21 cellular contexts compared by ENCODE assay signal in genomic region chr13:53885997-53886396, GRCh38.
A peak's percentile ranks its signal among the peaks of the same experiment; 100 is the strongest.
DNase-seq lines count a peak whose midpoint lies in the region; ATAC-seq and TF ChIP-seq lines count a peak whose summit lies in the region.
"Had no signal": no experiment of that assay in that cellular context is flagged by ENCODE, and none has a peak within 500 bp of the region (broad histone marks: within the 10 kb centered on the region; RNA-seq: fewer than 3 reads in every experiment).

No MANE protein-coding gene starts in this region.

- ATAC-seq in GM18868 (IDR thresholded peaks at IDR 0.05; ENCODE audit: unreplicated experiment) = peak; percentile 72
- peak; percentile 86 for ATAC-seq in HG02610 (IDR thresholded peaks at IDR 0.05; ENCODE audit: unreplicated experiment)
- peak; percentile 54 for ATAC-seq in HG03066 (IDR thresholded peaks at IDR 0.05; ENCODE audit: low read depth, unreplicated experiment)
- ATAC-seq in effector memory CD8-positive, alpha-beta T cell (replicated peaks) = no peak
- no peak for ATAC-seq in GM21737 (IDR thresholded peaks at IDR 0.05; ENCODE audit: unreplicated experiment)
- no peak for ATAC-seq in HG02678 (IDR thresholded peaks at IDR 0.05; ENCODE audit: unreplicated experiment)
- ATAC-seq: K562 had no signal

- H3K4me3 Mint-ChIP-seq in effector memory CD8-positive, alpha-beta T cell = no peak overlapping the region
- H3K4me3 Mint-ChIP-seq: CD4-positive, CD25-positive, alpha-beta regulatory T cell; T-helper 2 cell treated with Interferon-gamma antibody and Interleukin-4, amounts not matched to agents 5 μg/mL and 100 μg/mL, for 36 hours had no signal

- no peak overlapping the region for H3K4me3 ChIP-seq in MM.1S (ENCODE audit: low read length)
- H3K4me3 ChIP-seq: BLaER1, K562, Peyer's patch had no signal

- H3K9me3 Mint-ChIP-seq in effector memory CD8-positive, alpha-beta T cell = peaks cover 0 to 5% of the 10 kb centered on the region in 2 donors

- H3K36me3 ChIP-seq in MM.1S (replicated peaks; ENCODE audit: insufficient read depth, low read length) = no peaks in the 10 kb centered on the region
- H3K36me3 ChIP-seq: BLaER1, Peyer's patch had no signal

- H3K27me3 ChIP-seq in MM.1S (replicated peaks; ENCODE audit: insufficient read depth, low read length) = no peaks in the 10 kb centered on the region
- H3K27me3 ChIP-seq: BLaER1, Peyer's patch had no signal

- H4K20me1 ChIP-seq in MM.1S (ENCODE audit: insufficient read depth, low read length) = no peaks in the 10 kb centered on the region
- H4K20me1 ChIP-seq: BLaER1 had no signal

- H3K27ac ChIP-seq in MM.1S (ENCODE audit: low read length) = no peak overlapping the region
- H3K27ac ChIP-seq: BLaER1, Peyer's patch had no signal

- no peaks in the 10 kb centered on the region for H3K9me3 ChIP-seq in MM.1S (replicated peaks; ENCODE audit: insufficient read depth, low read length)
- H3K9me3 ChIP-seq: BLaER1, Peyer's patch had no signal

- no peak overlapping the region for H3K9ac ChIP-seq in MM.1S (ENCODE audit: low read length)
- H3K9ac ChIP-seq: BLaER1 had no signal

- H3K27ac Mint-ChIP-seq in effector memory CD8-positive, alpha-beta T cell = no peak overlapping the region
- H3K27ac Mint-ChIP-seq: CD4-positive, CD25-positive, alpha-beta regulatory T cell; T-helper 2 cell treated with Interferon-gamma antibody and Interleukin-4, amounts not matched to agents 5 μg/mL and 100 μg/mL, for 36 hours had no signal

- peak; percentile 33 for DNase-seq in MM.1S
- DNase-seq in effector memory CD8-positive, alpha-beta T cell = no peak
- no peak for DNase-seq in stimulated activated CD4-positive, alpha-beta T cell treated with anti-CD3 and anti-CD28 coated beads, Interleukin-4, amount 100 ng/mL, for 4 hours
- DNase-seq: CD4-positive, CD25-positive, alpha-beta regulatory T cell; DMS153; DND-41; Kasumi-1; NCI-H2029; NCI-H69; OCI-M1; Peyer's patch; SHP77 treated with DMSO at 0.1 percent for 48 hours; T-helper 1 cell had no signal

- no peaks in the 10 kb centered on the region for H3K9me2 ChIP-seq in MM.1S (replicated peaks; ENCODE audit: insufficient read depth, low read length)

- no peak overlapping the region for H2AFZ ChIP-seq in MM.1S (ENCODE audit: low read length)

- H3K4me1 ChIP-seq in MM.1S (ENCODE audit: low read length) = no peaks in the 10 kb centered on the region
- H3K4me1 ChIP-seq: BLaER1, Peyer's patch had no signal

- no peak for TF ChIP-seq CTCF in MM.1S (IDR thresholded peaks at IDR 0.05; ENCODE audit: low read length)

- no peak overlapping the region for H3K4me2 ChIP-seq in MM.1S (ENCODE audit: low read depth, low read length)
- H3K4me2 ChIP-seq: BLaER1 had no signal

- H3K4me1 Mint-ChIP-seq in effector memory CD8-positive, alpha-beta T cell (ENCODE audit: low read depth in 2 of 2) = no peaks in the 10 kb centered on the region
- H3K4me1 Mint-ChIP-seq: CD4-positive, CD25-positive, alpha-beta regulatory T cell had no signal

- H3K27me3 Mint-ChIP-seq in effector memory CD8-positive, alpha-beta T cell = no peaks in the 10 kb centered on the region
- H3K27me3 Mint-ChIP-seq: CD4-positive, CD25-positive, alpha-beta regulatory T cell had no signal

- no peaks in the 10 kb centered on the region for H3K36me3 Mint-ChIP-seq in effector memory CD8-positive, alpha-beta T cell (ENCODE audit: insufficient read depth)
- H3K36me3 Mint-ChIP-seq: CD4-positive, CD25-positive, alpha-beta regulatory T cell had no signal

- H3F3A ChIP-seq in MM.1S (ENCODE audit: insufficient read depth, low read length) = no peaks in the 10 kb centered on the region

- H3K79me2 ChIP-seq in MM.1S (ENCODE audit: low read length) = no peaks in the 10 kb centered on the region

Comparison
In these comparisons a context has a peak if more than half of its experiments do, and no peak if none do; other contexts are left out.
1. ATAC-seq: peak in GM18868 (single experiment), HG02610 (single experiment) and HG03066 (single experiment); none in effector memory CD8-positive, alpha-beta T cell (single experiment), GM21737 (single experiment) and HG02678 (single experiment).